9 cellular contexts compared by ENCODE assay signal in the genomic region with DNA sequence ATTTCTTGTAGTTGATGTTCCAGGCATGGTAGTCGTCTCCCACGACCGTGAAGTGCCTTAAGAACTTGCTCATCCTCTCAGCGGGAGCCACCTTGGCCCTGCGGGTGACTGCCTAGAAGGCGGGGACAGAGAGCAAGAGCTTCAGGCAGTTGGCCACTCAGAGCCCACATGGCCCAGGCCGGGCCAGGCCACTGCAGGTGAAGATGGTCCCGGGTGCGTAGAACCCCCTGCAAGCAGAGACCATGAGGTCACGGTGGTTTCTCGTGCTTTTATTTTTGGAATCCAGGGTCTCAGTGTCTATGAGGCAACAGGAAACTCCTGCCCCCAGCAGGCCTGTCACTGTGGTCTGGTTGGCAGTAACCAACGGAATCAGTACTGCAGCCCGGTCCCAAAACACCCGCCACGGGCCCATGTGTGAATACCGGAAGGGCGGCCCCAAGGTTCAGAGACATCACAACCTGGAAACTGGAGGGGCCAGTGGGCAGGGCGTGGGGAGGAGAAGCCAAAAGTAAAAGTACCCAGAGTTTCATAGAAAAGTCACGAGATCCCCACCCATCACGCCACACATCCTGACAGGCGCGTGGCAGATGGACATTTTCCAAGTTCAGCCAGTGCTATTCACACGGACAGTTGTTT. TPM values are rescaled to one million over a fixed set of nuclear protein-coding genes. Genes with fewer than 3 reads are reported as not detected.
A peak's percentile ranks its signal among the peaks of the same experiment; 100 is the strongest.
DNase-seq lines count a peak whose midpoint lies in the region; ATAC-seq and TF ChIP-seq lines count a peak whose summit lies in the region.
"Had no signal": no experiment of that assay in that cellular context is flagged by ENCODE, and none has a peak within 500 bp of the region (broad histone marks: within the 10 kb centered on the region; RNA-seq: fewer than 3 reads in every experiment).

No MANE protein-coding gene starts in this region.

- no peaks in the 10 kb centered on the region for H4K20me1 ChIP-seq in OCI-LY7 (ENCODE audit: insufficient read depth, low read length)

- H3K4me3 ChIP-seq in OCI-LY7 (ENCODE audit: low read depth, low read length, poor library complexity, severe bottlenecking) = peak overlapping the region; percentile 31

- ATAC-seq in GM18519 (IDR thresholded peaks at IDR 0.05; ENCODE audit: low FRiP score, unreplicated experiment) (peak; percentile 73), HG02623 (IDR thresholded peaks at IDR 0.05; ENCODE audit: unreplicated experiment) (peak; percentile 89)

- intact Hi-C loops in OCI-LY7 (cut with micrococcal nuclease; ENCODE audit: unreplicated experiment) = no loop called here

- H2AFZ ChIP-seq in OCI-LY7 (ENCODE audit: low read length) = peak overlapping the region; percentile 92

- peaks cover 36% of the 10 kb centered on the region for H3K4me1 ChIP-seq in OCI-LY7 (ENCODE audit: insufficient read depth, low read length, poor library complexity, severe bottlenecking)

- no TSS peak for BruUV-seq in OCI-LY7 (replicated peaks; lab: Mats Ljungman, UMichigan)

- H3K9me3 ChIP-seq in OCI-LY7 (ENCODE audit: low read length) = peaks cover 11% of the 10 kb centered on the region; the same call in 1 of the 2 replicates

- POLR2A ChIA-PET in OCI-LY7 (lab: Charles Lee) = interaction anchor here (0.6 to 1.2 kb wide), 2 partner anchors 46 to 48 kb away, joined by 4 to 6 read pairs; a partner anchor contains a TSS

- H3K36me3 ChIP-seq in OCI-LY7 (ENCODE audit: insufficient read depth, low read length) = no peaks in the 10 kb centered on the region; the same call in 1 of the 2 replicates

- DNase-seq in OCI-LY7 (ENCODE audit: low spot score) (peak; percentile 83), NCI-H524 treated with DMSO at 0.1 percent for 48 hours (lab: John Stamatoyannopoulos, UW) (no peak), NCI-H187 (lab: John Stamatoyannopoulos, UW) (no peak), NCI-H1105 treated with DMSO at 0.1 percent for 48 hours (lab: John Stamatoyannopoulos, UW) (no peak)
- peak; percentile 4 for DNase-seq in effector CD8-positive, alpha-beta T cell (lab: John Stamatoyannopoulos, UW)
- DNase-seq in stimulated activated CD8-positive, alpha-beta memory T cell treated with anti-CD3 and anti-CD28 coated beads, Interleukin-7, amount 100 ng/mL, for 24 hours (ENCODE audit: low read depth) = peak; percentile 49

- H3K4me2 ChIP-seq in OCI-LY7 (ENCODE audit: low read length) = peak overlapping the region; percentile 48

- CTCF ChIA-PET in OCI-LY7 (lab: Charles Lee; ENCODE audit: unreplicated experiment) = no interaction called here

- no peaks in the 10 kb centered on the region for H3K79me2 ChIP-seq in OCI-LY7 (ENCODE audit: insufficient read depth, low read depth, low read length)

- H3K9me2 ChIP-seq in OCI-LY7 (ENCODE audit: insufficient read depth, low read length) = no peaks in the 10 kb centered on the region

- TF ChIP-seq CTCF in OCI-LY7 (conservative IDR thresholded peaks at IDR 0.05; ENCODE audit: low read length) = no peak

- H3K27ac ChIP-seq in OCI-LY7 (ENCODE audit: low read depth, low read length, poor library complexity, severe bottlenecking) = peak overlapping the region; percentile 44
- H3K27ac ChIP-seq: epithelial cell of prostate had no signal

RNA-seq across cellular contexts. Expression of a gene that starts 27.5 kb away (rescaled TPM):
- 6.4 and 9.3 TPM in 2 replicates for total RNA-seq in OCI-LY7 (2014; rRNA removed; shearing (Covaris generic))
- total RNA-seq in OCI-LY7 (2022) = 4.5 and 4.9 TPM in 2 replicates

RNA-seq across cellular contexts. Expression of a gene that starts 47.5 kb away (rescaled TPM):
- 4.0 and 8.7 TPM in 2 replicates for total RNA-seq in OCI-LY7 (2014; rRNA removed; shearing (Covaris generic))
- 19.9 and 21.0 TPM in 2 replicates for total RNA-seq in OCI-LY7 (2022)

Comparison
In these comparisons a context has a peak if more than half of its experiments do, and no peak if none do; other contexts are left out.
1. DNase-seq: peak in OCI-LY7 (single experiment), effector CD8-positive, alpha-beta T cell (single experiment) and stimulated activated CD8-positive, alpha-beta memory T cell treated with anti-CD3 and anti-CD28 coated beads, Interleukin-7, amount 100 ng/mL, for 24 hours (single experiment); none in NCI-H524 treated with DMSO at 0.1 percent for 48 hours (single experiment), NCI-H187 (0 of 2) and NCI-H1105 treated with DMSO at 0.1 percent for 48 hours (single experiment).